ENCODE assay signal across 1 cellular context in the genomic region with DNA sequence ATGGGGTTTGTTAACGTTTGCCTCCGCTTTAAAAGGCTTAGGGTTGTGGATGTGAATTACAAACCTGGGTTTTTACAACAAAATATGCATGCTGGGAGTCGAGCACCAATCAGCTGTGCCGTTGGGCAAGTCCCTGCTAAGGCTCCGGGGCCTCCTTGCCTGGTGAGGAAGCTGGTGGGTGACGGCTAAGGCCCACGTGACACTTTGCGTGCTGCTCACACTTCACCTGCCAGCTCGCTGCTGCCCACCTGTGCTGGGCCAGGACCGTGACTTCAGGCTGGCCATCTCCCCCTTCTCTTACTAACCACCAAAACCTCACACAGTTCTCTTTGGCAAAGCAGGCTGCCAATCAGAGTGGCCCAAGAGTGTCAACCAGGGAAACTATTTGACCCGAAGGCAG.
TF ChIP-seq lines count a peak whose summit lies in the region.

No MANE protein-coding gene starts in this region.

TF ChIP-seq in GM12878, 131 proteins besides CTCF, POLR2A, EP300 and RAD21 (continued from another document):
- TF ChIP-seq, protein P1, sequence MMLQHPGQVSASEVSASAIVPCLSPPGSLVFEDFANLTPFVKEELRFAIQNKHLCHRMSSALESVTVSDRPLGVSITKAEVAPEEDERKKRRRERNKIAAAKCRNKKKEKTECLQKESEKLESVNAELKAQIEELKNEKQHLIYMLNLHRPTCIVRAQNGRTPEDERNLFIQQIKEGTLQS (IDR thresholded peaks at IDR 0.05; ENCODE audit: borderline replicate concordance, extremely low read depth, low read depth, low read length), result no peak
- TF ChIP-seq ZNF622 (IDR thresholded peaks at IDR 0.05) (no peak), BRCA1 (IDR thresholded peaks at IDR 0.05; ENCODE audit: low read depth, low read length) (no peak), RELA (IDR thresholded peaks at IDR 0.05; ENCODE audit: borderline replicate concordance, partially characterized antibody) (no peak), STAT1 (conservative IDR thresholded peaks at IDR 0.05) (no peak)
- TF ChIP-seq, protein P2, sequence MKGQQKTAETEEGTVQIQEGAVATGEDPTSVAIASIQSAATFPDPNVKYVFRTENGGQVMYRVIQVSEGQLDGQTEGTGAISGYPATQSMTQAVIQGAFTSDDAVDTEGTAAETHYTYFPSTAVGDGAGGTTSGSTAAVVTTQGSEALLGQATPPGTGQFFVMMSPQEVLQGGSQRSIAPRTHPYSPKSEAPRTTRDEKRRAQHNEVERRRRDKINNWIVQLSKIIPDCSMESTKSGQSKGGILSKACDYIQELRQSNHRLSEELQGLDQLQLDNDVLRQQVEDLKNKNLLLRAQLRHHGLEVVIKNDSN (IDR thresholded peaks at IDR 0.05; ENCODE audit: borderline replicate concordance, extremely low read length, insufficient read depth, low read depth, low read length), result peak; percentile 2
